In the genomic region with DNA sequence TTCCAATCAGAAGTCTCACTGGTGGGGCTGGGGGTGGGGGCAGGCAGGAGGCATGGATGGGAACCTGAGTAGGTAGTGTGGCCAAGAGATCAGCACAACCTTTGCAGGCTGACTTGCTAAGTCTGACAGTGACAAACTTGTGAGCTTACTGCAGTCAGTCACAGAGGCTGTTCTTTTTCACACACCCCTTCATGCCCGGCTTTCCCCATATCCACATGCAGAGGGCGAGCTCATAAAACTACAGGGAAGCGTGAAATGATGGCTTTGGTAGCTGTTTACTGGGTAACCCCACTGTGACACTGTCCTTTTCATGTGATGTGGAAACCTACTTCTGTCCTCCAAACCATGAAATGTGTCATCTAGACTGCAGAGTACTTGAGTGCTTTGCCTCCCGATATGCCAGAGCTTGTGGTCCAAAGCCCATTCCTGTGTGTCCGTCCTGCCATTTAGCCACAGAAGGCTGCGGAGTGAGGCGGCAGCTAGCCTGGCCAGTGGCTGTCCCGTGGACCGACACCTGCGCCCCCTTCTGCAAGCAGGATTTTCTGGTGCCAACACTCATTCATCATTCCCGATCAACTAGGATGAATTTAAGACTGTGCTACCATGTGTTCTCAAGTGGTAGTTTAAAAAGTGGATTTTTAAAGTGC, we compare ENCODE assay signal across 17 cellular contexts. TPM values are rescaled to one million over a fixed set of nuclear protein-coding genes. Genes with fewer than 3 reads are reported as not detected.
DNase-seq lines count a peak whose midpoint lies in the region; ATAC-seq and TF ChIP-seq lines count a peak whose summit lies in the region.
"Had no signal": no experiment of that assay in that cellular context is flagged by ENCODE, and none has a peak within 500 bp of the region (broad histone marks: within the 10 kb centered on the region; RNA-seq: fewer than 3 reads in every experiment).

No MANE protein-coding gene starts in this region.

- H3K27me3 ChIP-seq in A673 (replicated peaks; ENCODE audit: insufficient read depth, low read depth, low read length, poor library complexity) = no peaks in the 10 kb centered on the region
- H3K27me3 ChIP-seq: Peyer's patch had no signal

- ATAC-seq in WTC11 (peak; percentile 14; the same call in 1 of the 2 replicates), memory B cell (ENCODE audit: low read depth) (no peak), GM19395 (IDR thresholded peaks at IDR 0.05; ENCODE audit: unreplicated experiment) (no peak)
- ATAC-seq in effector memory CD8-positive, alpha-beta T cell (replicated peaks) = no peak

- TF ChIP-seq CTCF in A673 (conservative IDR thresholded peaks at IDR 0.05; ENCODE audit: low read depth, low read length) (no peak), WTC11 (IDR thresholded peaks at IDR 0.05) (no peak)

- H3K4me1 ChIP-seq in A673 (ENCODE audit: insufficient read depth, low read length, poor library complexity, severe bottlenecking) = no peaks in the 10 kb centered on the region
- H3K4me1 ChIP-seq: Peyer's patch had no signal

- H3K27ac Mint-ChIP-seq in WTC11 (no peak overlapping the region), memory B cell (peak overlapping the region; percentile 55)
- no peak overlapping the region for H3K27ac Mint-ChIP-seq in effector memory CD8-positive, alpha-beta T cell
- H3K27ac Mint-ChIP-seq: B cell had no signal

- no peak overlapping the region for H3K4me3 ChIP-seq in A673 (ENCODE audit: low read depth, low read length, poor library complexity, severe bottlenecking)
- H3K4me3 ChIP-seq: Peyer's patch had no signal

- H3K27me3 Mint-ChIP-seq in WTC11 (ENCODE audit: low read depth) (no peaks in the 10 kb centered on the region), memory B cell (no peaks in the 10 kb centered on the region)
- no peaks in the 10 kb centered on the region for H3K27me3 Mint-ChIP-seq in effector memory CD8-positive, alpha-beta T cell
- H3K27me3 Mint-ChIP-seq: B cell; CD8-positive, alpha-beta memory T cell; IgD-negative memory B cell had no signal

- DNase-seq in A673 (ENCODE audit: low spot score) = peak; percentile 16
- DNase-seq in H4 (ENCODE audit: low spot score) = peak; percentile 5
- DNase-seq in WTC11 (ENCODE audit: low spot score) = no peak
- DNase-seq in memory B cell (ENCODE audit: low spot score in 2 of 2) = no peak
- no peak for DNase-seq in NCI-H1417 treated with DMSO at 0.1 percent for 48 hours (lab: John Stamatoyannopoulos, UW)
- DNase-seq in NOMO-1 treated with DMSO at 0.1 percent for 48 hours (lab: John Stamatoyannopoulos, UW; ENCODE audit: unreplicated experiment) = no peak
- no peak for DNase-seq in effector memory CD8-positive, alpha-beta T cell
- DNase-seq: CD8-positive, alpha-beta memory T cell; DMS 273 treated with DMSO at 0.1 percent for 48 hours; HCEC 1CT; NCI-H1092 treated with DMSO at 0.1 percent for 48 hours; NCI-H1694 treated with DMSO at 0.1 percent for 48 hours; Peyer's patch; SHP77 treated with DMSO at 0.1 percent for 48 hours had no signal

- peaks cover 76% of the 10 kb centered on the region for H3K36me3 Mint-ChIP-seq in WTC11
- H3K36me3 Mint-ChIP-seq in memory B cell = peaks cover 7% of the 10 kb centered on the region
- H3K36me3 Mint-ChIP-seq in effector memory CD8-positive, alpha-beta T cell (ENCODE audit: insufficient read depth) = peaks cover 14% of the 10 kb centered on the region

- H3K4me1 Mint-ChIP-seq in WTC11 (no peaks in the 10 kb centered on the region), memory B cell (peaks cover 11% of the 10 kb centered on the region)
- H3K4me1 Mint-ChIP-seq in effector memory CD8-positive, alpha-beta T cell (ENCODE audit: low read depth in 2 of 2) = peaks cover 0 to 2% of the 10 kb centered on the region in 2 donors

- H3K36me3 ChIP-seq in A673 (ENCODE audit: insufficient read depth, low read length, poor library complexity, severe bottlenecking) = peaks cover 91% of the 10 kb centered on the region

- H3K4me3 Mint-ChIP-seq in WTC11 (no peak overlapping the region), memory B cell (no peak overlapping the region)
- H3K4me3 Mint-ChIP-seq in effector memory CD8-positive, alpha-beta T cell = no peak overlapping the region
- H3K4me3 Mint-ChIP-seq: CD8-positive, alpha-beta memory T cell; IgD-negative memory B cell had no signal

- H3K9me3 ChIP-seq in A673 (ENCODE audit: low read depth, low read length, poor library complexity, severe bottlenecking) = no peaks in the 10 kb centered on the region
- H3K9me3 ChIP-seq: Peyer's patch had no signal

- CTCF ChIA-PET in A673 (lab: Charles Lee) (interaction anchor here (0.5 kb wide), 1 partner anchor 19 kb away, joined by 3 read pairs; no protein-coding TSS in a partner anchor), WTC11 (lab: Charles Lee) (interaction anchor here (0.6 to 1.1 kb wide), 5 partner anchors 9 to 314 kb away, joined by 3 to 5 read pairs (median 4); a partner anchor contains a TSS)

- intact Hi-C loops in A673 (cut with micrococcal nuclease; ENCODE audit: unreplicated experiment) = no loop called here

- no peak overlapping the region for H3K27ac ChIP-seq in A673 (ENCODE audit: low read depth, low read length, poor library complexity, severe bottlenecking)
- H3K27ac ChIP-seq: Peyer's patch had no signal

- POLR2A ChIA-PET in A673 (lab: Charles Lee; ENCODE audit: low non-redundant PET) (no interaction called here), WTC11 (lab: Charles Lee) (no interaction called here)

- H3K9me3 Mint-ChIP-seq in WTC11 (no peaks in the 10 kb centered on the region), memory B cell (no peaks in the 10 kb centered on the region)
- H3K9me3 Mint-ChIP-seq in effector memory CD8-positive, alpha-beta T cell = no peaks in the 10 kb centered on the region
- H3K9me3 Mint-ChIP-seq: CD8-positive, alpha-beta memory T cell; IgD-negative memory B cell had no signal

- no TSS peak for BruUV-seq in A673 (replicated peaks; lab: Mats Ljungman, UMichigan)

TF ChIP-seq in WTC11, 78 proteins besides CTCF, POLR2A, EP300 and RAD21:
- TF ChIP-seq ELF4 (CRISPR knock-in tag; IDR thresholded peaks at IDR 0.05; ENCODE audit: low read depth) = no peak
- TF ChIP-seq ZNF423 (CRISPR knock-in tag; IDR thresholded peaks at IDR 0.05) = no peak
- TF ChIP-seq, protein P1, sequence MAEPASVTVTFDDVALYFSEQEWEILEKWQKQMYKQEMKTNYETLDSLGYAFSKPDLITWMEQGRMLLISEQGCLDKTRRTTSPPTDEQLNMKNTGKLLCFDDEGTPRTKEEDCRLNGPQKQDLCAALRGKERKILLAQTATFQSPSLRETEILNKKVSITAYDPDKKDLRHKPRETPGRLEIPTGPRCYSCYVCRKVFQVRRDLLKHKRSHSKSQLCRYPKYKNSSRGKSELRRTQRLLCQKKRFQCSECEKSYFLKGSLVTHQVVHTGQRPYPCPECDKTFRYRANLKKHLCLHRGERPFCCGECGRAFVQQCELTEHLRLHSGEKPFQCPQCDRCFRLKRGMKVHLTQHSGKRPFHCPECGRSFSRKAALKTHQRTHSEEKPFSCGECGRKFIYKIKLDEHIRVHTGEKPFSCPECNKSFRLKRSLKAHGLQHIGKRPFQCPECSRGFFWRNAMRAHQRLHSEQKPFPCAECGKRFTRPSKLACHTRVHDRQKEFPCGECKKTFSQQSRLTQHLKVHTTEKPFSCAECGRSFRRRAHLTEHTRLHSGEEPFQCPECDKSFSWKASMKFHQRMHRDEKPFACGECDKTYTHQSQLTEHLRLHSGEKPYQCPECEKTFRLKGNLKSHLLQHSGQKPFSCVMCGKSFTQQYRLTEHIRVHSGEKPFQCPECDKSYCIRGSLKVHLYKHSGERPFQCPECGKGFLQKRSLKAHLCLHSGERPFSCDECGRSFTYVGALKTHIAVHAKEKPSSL (CRISPR knock-in tag; conservative IDR thresholded peaks at IDR 0.05) = no peak
- TF ChIP-seq, protein P2, sequence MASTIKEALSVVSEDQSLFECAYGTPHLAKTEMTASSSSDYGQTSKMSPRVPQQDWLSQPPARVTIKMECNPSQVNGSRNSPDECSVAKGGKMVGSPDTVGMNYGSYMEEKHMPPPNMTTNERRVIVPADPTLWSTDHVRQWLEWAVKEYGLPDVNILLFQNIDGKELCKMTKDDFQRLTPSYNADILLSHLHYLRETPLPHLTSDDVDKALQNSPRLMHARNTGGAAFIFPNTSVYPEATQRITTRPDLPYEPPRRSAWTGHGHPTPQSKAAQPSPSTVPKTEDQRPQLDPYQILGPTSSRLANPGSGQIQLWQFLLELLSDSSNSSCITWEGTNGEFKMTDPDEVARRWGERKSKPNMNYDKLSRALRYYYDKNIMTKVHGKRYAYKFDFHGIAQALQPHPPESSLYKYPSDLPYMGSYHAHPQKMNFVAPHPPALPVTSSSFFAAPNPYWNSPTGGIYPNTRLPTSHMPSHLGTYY (CRISPR knock-in tag; IDR thresholded peaks at IDR 0.05) = no peak
- TF ChIP-seq RELA (CRISPR knock-in tag; IDR thresholded peaks at IDR 0.05; ENCODE audit: borderline replicate concordance) = no peak
- TF ChIP-seq GABPB1 (CRISPR knock-in tag; IDR thresholded peaks at IDR 0.05) = no peak
TF ChIP-seq in WTC11: peak in this region for 0.

RNA-seq across cellular contexts. Expression of a gene that starts 9.8 kb away (rescaled TPM):
- total RNA-seq in A673 (2021) (58.7 and 66.3 TPM in 2 replicates), WTC11 (2021) (39.9 to 48.4 TPM (median 42.1 TPM) in 3 replicates)
- 10.8 and 17.5 TPM in 2 replicates for total RNA-seq in H4 (2014; rRNA removed; shearing (Covaris generic))

RNA-seq across cellular contexts. Expression of a gene that starts 9.9 kb away (rescaled TPM):
- total RNA-seq in A673 (2021) (38.7 and 49.2 TPM in 2 replicates), WTC11 (2021) (21.6 to 24.9 TPM (median 23.4 TPM) in 3 replicates)
- 42.5 and 51.4 TPM in 2 replicates for total RNA-seq in H4 (2014; rRNA removed; shearing (Covaris generic))

RNA-seq across cellular contexts. Expression of a gene that starts 27.6 kb away (rescaled TPM):
- total RNA-seq in A673 (2021) (80.0 and 92.3 TPM in 2 replicates), WTC11 (2021) (44.5 to 55.6 TPM (median 49.8 TPM) in 3 replicates)
- total RNA-seq in H4 (2014; rRNA removed; shearing (Covaris generic)) = 5.7 and 8.9 TPM in 2 replicates

RNA-seq across cellular contexts. Expression of a gene that starts 39.8 kb away (rescaled TPM):
- total RNA-seq in A673 (2021) (110 and 122 TPM in 2 replicates), WTC11 (2021) (69.0 to 73.3 TPM (median 69.1 TPM) in 3 replicates)
- total RNA-seq in H4 (2014; rRNA removed; shearing (Covaris generic)) = 145 and 156 TPM in 2 replicates

RNA-seq across cellular contexts. Expression of a gene that starts 39.9 kb away (rescaled TPM):
- total RNA-seq in A673 (2021) (38.5 and 39.5 TPM in 2 replicates), WTC11 (2021) (23.1 to 25.0 TPM (median 24.3 TPM) in 3 replicates)
- 28.1 and 33.4 TPM in 2 replicates for total RNA-seq in H4 (2014; rRNA removed; shearing (Covaris generic))

Comparison
In these comparisons a context has a peak if more than half of its experiments do, and no peak if none do; other contexts are left out.
1. DNase-seq: peak in A673 (single experiment) and H4 (single experiment); none in WTC11 (single experiment), memory B cell (0 of 2), NCI-H1417 treated with DMSO at 0.1 percent for 48 hours (single experiment), NOMO-1 treated with DMSO at 0.1 percent for 48 hours (single experiment) and effector memory CD8-positive, alpha-beta T cell (0 of 3).